8 cellular contexts compared by ENCODE assay signal in the genomic region with DNA sequence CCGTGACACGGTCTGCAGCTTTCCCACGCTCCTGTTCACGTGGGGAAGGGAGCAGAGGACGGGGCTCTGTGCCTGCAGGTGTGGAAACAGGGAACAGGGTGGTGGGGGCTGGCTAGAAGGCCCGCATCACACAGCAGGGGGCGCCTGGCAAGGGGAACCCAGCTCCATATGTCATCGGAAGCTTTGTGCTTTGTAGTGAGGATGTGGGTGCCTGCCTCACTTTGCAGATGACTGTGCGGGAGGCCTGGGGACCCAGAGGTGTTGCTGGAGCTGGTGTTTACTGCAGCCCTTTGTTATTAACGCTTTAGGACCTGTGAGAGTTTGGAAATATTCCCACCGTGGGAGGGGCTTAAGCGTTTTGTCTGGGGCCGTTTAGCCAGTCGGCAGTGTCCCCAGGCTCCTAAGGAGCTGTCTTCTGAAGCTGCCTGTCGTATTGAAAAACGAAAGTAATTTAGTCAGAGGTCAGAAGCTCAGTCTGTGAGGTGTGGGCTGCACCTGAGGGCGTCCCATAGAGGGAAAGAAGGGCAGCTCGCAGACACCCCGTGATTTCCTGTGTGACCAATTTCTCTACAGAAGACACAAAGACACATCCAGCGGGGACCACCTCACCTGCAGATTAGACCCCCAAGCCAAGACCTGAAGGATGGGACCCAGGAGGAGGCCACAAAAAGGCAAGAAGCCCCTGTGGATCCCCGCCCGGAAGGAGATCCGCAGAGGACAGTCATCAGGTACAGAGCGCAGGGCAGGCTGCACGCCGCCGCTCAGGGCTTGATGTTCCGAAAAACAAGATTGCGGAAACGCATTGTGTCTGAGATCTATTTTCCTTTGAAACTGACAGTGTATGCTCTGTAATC. TPM values are rescaled to one million over a fixed set of nuclear protein-coding genes. Genes with fewer than 3 reads are reported as not detected.
DNase-seq lines count a peak whose midpoint lies in the region; ATAC-seq and TF ChIP-seq lines count a peak whose summit lies in the region.

No MANE protein-coding gene starts in this region.

- H2AFZ ChIP-seq in DND-41 (ENCODE audit: low read depth, low read length): peak overlapping the region; percentile 70

- H3K9me3 ChIP-seq in DND-41 (ENCODE audit: insufficient read depth, low read length, severe bottlenecking): no peaks in the 10 kb centered on the region

- H3K9ac ChIP-seq in DND-41 (ENCODE audit: low read depth, low read length): peak overlapping the region; percentile 52

- DNase-seq in DND-41: peak; percentile 89
- DNase-seq in NCI-H2107 (lab: John Stamatoyannopoulos, UW): peak; percentile 85
- DNase-seq in stimulated activated CD4-positive, alpha-beta T cell treated with anti-CD3 and anti-CD28 coated beads, Interleukin-15, amount 100 ng/mL, for 1 hour (ENCODE audit: low read depth in 1 of 2, low spot score in 1 of 2): peak; percentile 69 to 70
- no peak for DNase-seq in NCI-H1930 (lab: John Stamatoyannopoulos, UW)
- DNase-seq in NCI-H345 (lab: John Stamatoyannopoulos, UW): no peak

- peaks cover 9% of the 10 kb centered on the region for H3K4me1 Mint-ChIP-seq in activated T-helper 17 cell treated with anti-CD3 and anti-CD28 coated beads, Interleukin-2, amount 50 U/mL, for 72 hours

- peaks cover 59% of the 10 kb centered on the region for H3K36me3 ChIP-seq in DND-41 (ENCODE audit: insufficient read depth, low read length)

- peak; percentile 97 for ATAC-seq in DND-41 (ENCODE audit: insufficient read depth, low read depth)
- ATAC-seq in GM21528 (IDR thresholded peaks at IDR 0.05; ENCODE audit: low FRiP score, unreplicated experiment): peak; percentile 79
- ATAC-seq in activated T-helper 17 cell treated with anti-CD3 and anti-CD28 coated beads, Interleukin-2, amount 50 U/mL, for 72 hours (replicated peaks): peak; percentile 96
- ATAC-seq in GM18519 (IDR thresholded peaks at IDR 0.05; ENCODE audit: low FRiP score, unreplicated experiment): no peak

- H3K4me1 ChIP-seq in DND-41 (ENCODE audit: insufficient read depth, low read length): peaks cover 20% of the 10 kb centered on the region

- H3K4me3 Mint-ChIP-seq in activated T-helper 17 cell treated with anti-CD3 and anti-CD28 coated beads, Interleukin-2, amount 50 U/mL, for 72 hours: peak overlapping the region; percentile 83

- no peaks in the 10 kb centered on the region for H3K9me3 Mint-ChIP-seq in activated T-helper 17 cell treated with anti-CD3 and anti-CD28 coated beads, Interleukin-2, amount 50 U/mL, for 72 hours

- no peaks in the 10 kb centered on the region for H3K27me3 Mint-ChIP-seq in activated T-helper 17 cell treated with anti-CD3 and anti-CD28 coated beads, Interleukin-2, amount 50 U/mL, for 72 hours

- H3K4me3 ChIP-seq in DND-41 (ENCODE audit: low read depth in 1 of 2, low read length in 2 of 2): peak overlapping the region in 1 of 2 experiments; percentile 56; a peak in 3 of 4 replicates

- H3K27ac Mint-ChIP-seq in activated T-helper 17 cell treated with anti-CD3 and anti-CD28 coated beads, Interleukin-2, amount 50 U/mL, for 72 hours: peak overlapping the region; percentile 89

- peak overlapping the region; percentile 77 for H3K4me2 ChIP-seq in DND-41 (ENCODE audit: insufficient read depth, low read length)

- H3K79me2 ChIP-seq in DND-41 (ENCODE audit: insufficient read depth, low read length): peaks cover 13% of the 10 kb centered on the region

- peak overlapping the region; percentile 78 for H3K27ac ChIP-seq in DND-41 (ENCODE audit: low read length)

- H3K36me3 Mint-ChIP-seq in activated T-helper 17 cell treated with anti-CD3 and anti-CD28 coated beads, Interleukin-2, amount 50 U/mL, for 72 hours (ENCODE audit: low read depth): peaks cover 42% of the 10 kb centered on the region

- peaks cover 6% of the 10 kb centered on the region; the same call in 1 of the 2 replicates for H4K20me1 ChIP-seq in DND-41 (ENCODE audit: insufficient read depth, low read length)

- TF ChIP-seq CTCF in DND-41 (IDR thresholded peaks at IDR 0.05; ENCODE audit: borderline replicate concordance, extremely low read depth, low read length, poor library complexity, severe bottlenecking): peak; percentile 82

- no peaks in the 10 kb centered on the region for H3K27me3 ChIP-seq in DND-41 (ENCODE audit: insufficient read depth, low read length, poor library complexity)

RNA-seq across cellular contexts. Expression of a gene that starts 9.1 kb away (rescaled TPM):
- total RNA-seq in activated T-helper 17 cell treated with anti-CD3 and anti-CD28 coated beads, Interleukin-2, amount 50 U/mL, for 72 hours: 10 to 100 TPM; 38.2 to 67.6 TPM

RNA-seq across cellular contexts. Expression of a gene that starts 18.6 kb away (rescaled TPM):
- total RNA-seq in activated T-helper 17 cell treated with anti-CD3 and anti-CD28 coated beads, Interleukin-2, amount 50 U/mL, for 72 hours: 10 to 100 TPM; 27.9 to 33.0 TPM

RNA-seq across cellular contexts. Expression of a gene that starts 18.6 kb away (rescaled TPM):
- total RNA-seq in activated T-helper 17 cell treated with anti-CD3 and anti-CD28 coated beads, Interleukin-2, amount 50 U/mL, for 72 hours: 100 to 1,000 TPM; 219 to 255 TPM

RNA-seq across cellular contexts. Expression of a gene that starts 25.5 kb away (rescaled TPM):
- 10 to 100 TPM in 1 of 2 donors, 1 to 10 TPM in 1; 5.6 to 21.9 TPM for total RNA-seq in activated T-helper 17 cell treated with anti-CD3 and anti-CD28 coated beads, Interleukin-2, amount 50 U/mL, for 72 hours

RNA-seq across cellular contexts. Expression of a gene that starts 42.0 kb away (rescaled TPM):
- under 1 TPM; 0.39 to 0.69 TPM for total RNA-seq in activated T-helper 17 cell treated with anti-CD3 and anti-CD28 coated beads, Interleukin-2, amount 50 U/mL, for 72 hours

Comparison
In these comparisons a context has a peak if more than half of its experiments do, and no peak if none do; other contexts are left out.
1. DNase-seq: peak in DND-41 (single experiment), NCI-H2107 (single experiment) and stimulated activated CD4-positive, alpha-beta T cell treated with anti-CD3 and anti-CD28 coated beads, Interleukin-15, amount 100 ng/mL, for 1 hour (2 of 2); none in NCI-H1930 (0 of 2) and NCI-H345 (single experiment).